26 cellular contexts compared by ENCODE assay signal in the genomic region with DNA sequence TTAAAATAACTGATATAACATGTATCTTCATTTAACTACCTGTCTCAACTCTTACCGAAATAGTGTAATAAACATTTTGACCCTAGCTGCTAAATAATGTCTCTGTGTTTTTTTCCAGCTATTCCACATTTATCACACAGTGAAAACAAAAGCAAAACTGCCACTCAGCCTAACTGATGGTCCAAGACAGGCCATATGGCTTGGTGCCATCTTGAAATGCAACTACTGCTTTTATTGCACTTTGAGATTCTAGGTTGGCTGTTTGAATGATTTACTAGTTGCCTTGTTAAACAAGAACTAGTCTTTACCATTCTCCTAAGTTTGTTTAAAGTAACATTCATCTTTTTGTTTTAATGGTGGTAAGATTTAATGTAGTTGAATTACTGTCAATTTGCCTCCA.
"Had no signal": no experiment of that assay in that cellular context is flagged by ENCODE, and none has a peak within 500 bp of the region (broad histone marks: within the 10 kb centered on the region; RNA-seq: fewer than 3 reads in every experiment).

No MANE protein-coding gene starts in this region.

- H3K27me3 ChIP-seq: brain microvascular endothelial cell, SJCRH30 had no signal

- DNase-seq: activated CD4-positive, alpha-beta T cell treated with anti-CD3 and anti-CD28 coated beads, Interleukin-2, amount 10 ng/mL, durations not matched to agents 24 days and 14 days; activated CD4-positive, alpha-beta T cell treated with anti-CD3 and anti-CD28 coated beads, Interleukin-2, amount 50 U/mL, for 4 hours; activated CD8-positive, alpha-beta T cell treated with anti-CD3 and anti-CD28 coated beads for 36 hours; activated effector memory CD4-positive, alpha-beta T cell treated with anti-CD3 and anti-CD28 coated beads, Interleukin-2, amount 50 U/mL, for 16 hours; activated naive CD4-positive, alpha-beta T cell; activated naive CD4-positive, alpha-beta T cell treated with anti-CD3 and anti-CD28 coated beads, Interleukin-2, amount 50 U/mL, for 16 hours; activated naive CD8-positive, alpha-beta T cell treated with anti-CD3 and anti-CD28 coated beads for 36 hours; activated T-cell treated with anti-CD3 and anti-CD28 coated beads, Interleukin-2, amount 50 U/mL, for 1 hour; activated T-cell treated with anti-CD3 and anti-CD28 coated beads, Interleukin-2, amount 50 U/mL, for 72 hours; amniotic stem cell; aorta; brain microvascular endothelial cell; central memory CD4-positive, alpha-beta T cell; Kasumi-1; KG1; NCI-H1105; NCI-H1417 treated with DMSO at 0.1 percent for 48 hours; NCI-H187 treated with DMSO at 0.1 percent for 48 hours; NCI-H2081; NCI-H510A; OCI-M1; SHP77; SJCRH30; T1000 had no signal

- ATAC-seq: activated CD8-positive, alpha-beta T cell treated with anti-CD3 and anti-CD28 coated beads for 36 hours; activated T-cell treated with anti-CD3 and anti-CD28 coated beads, Interleukin-2, amount 50 U/mL, for 72 hours; activated T-helper 17 cell treated with anti-CD3 and anti-CD28 coated beads, Interleukin-2, amount 50 U/mL, for 72 hours had no signal

- H3K36me3 ChIP-seq: brain microvascular endothelial cell, SJCRH30 had no signal

- H3K27ac ChIP-seq: brain microvascular endothelial cell, SJCRH30, SK-N-MC had no signal

- H3K9me3 ChIP-seq: SJCRH30 had no signal

- H3K4me3 ChIP-seq: SJCRH30, SK-N-MC had no signal
